ENCODE assay signal across 18 cellular contexts in the genomic region with DNA sequence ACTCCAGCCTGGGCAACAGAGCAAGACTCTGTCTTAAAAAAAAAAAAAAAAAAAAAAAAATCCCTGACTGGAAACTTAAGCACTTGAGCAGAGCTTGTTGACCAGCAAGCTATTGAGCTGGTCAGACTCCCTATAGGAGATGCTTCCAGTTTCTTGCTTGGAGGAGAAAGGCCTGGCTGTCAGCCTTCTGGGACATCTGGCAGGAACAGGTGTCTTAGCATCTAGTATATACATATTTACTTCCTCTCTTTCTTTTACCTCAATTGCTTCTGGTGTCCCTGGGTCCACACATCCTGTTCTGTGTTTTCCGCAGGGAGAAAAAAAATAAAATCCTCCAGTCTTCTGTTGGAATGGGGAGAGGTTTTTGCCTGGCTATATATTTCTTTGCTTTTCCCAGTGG.
A peak's percentile ranks its signal among the peaks of the same experiment; 100 is the strongest.
DNase-seq lines count a peak whose midpoint lies in the region; FAIRE-seq and TF ChIP-seq lines count a peak whose summit lies in the region.
"Had no signal": no experiment of that assay in that cellular context is flagged by ENCODE, and none has a peak within 500 bp of the region (broad histone marks: within the 10 kb centered on the region; RNA-seq: fewer than 3 reads in every experiment).

No MANE protein-coding gene starts in this region.

- intact Hi-C loops in activated CD4-positive, alpha-beta T cell treated with anti-CD3 and anti-CD28 coated beads, Interleukin-2, amount 10 ng/mL, durations not matched to agents 24 days and 14 days (cut with micrococcal nuclease), result loop anchor here (2.0 kb wide), 1 partner anchor 75 kb away; no protein-coding TSS in a partner anchor
- intact Hi-C loops in OCI-LY7 (cut with micrococcal nuclease; ENCODE audit: unreplicated experiment), result no loop called here

- peaks cover 18% of the 10 kb centered on the region for H3K36me3 Mint-ChIP-seq in activated CD4-positive, alpha-beta T cell treated with anti-CD3 and anti-CD28 coated beads, Interleukin-2, amount 10 ng/mL, durations not matched to agents 24 days and 14 days (ENCODE audit: low read depth)
- H3K36me3 Mint-ChIP-seq in endothelial cell (ENCODE audit: low read depth, unreplicated experiment), result no peaks in the 10 kb centered on the region
- H3K36me3 Mint-ChIP-seq: CD8-positive, alpha-beta T cell had no signal

- peaks cover 66% of the 10 kb centered on the region for H3K4me1 ChIP-seq in OCI-LY7 (ENCODE audit: insufficient read depth, low read length, poor library complexity, severe bottlenecking)
- H3K4me1 ChIP-seq: HAP-1 had no signal

- no peaks in the 10 kb centered on the region for H3K36me3 ChIP-seq in OCI-LY7 (ENCODE audit: insufficient read depth, low read length)
- H3K36me3 ChIP-seq: HAP-1 had no signal

- H3K4me2 ChIP-seq in OCI-LY7 (ENCODE audit: low read length), result peak overlapping the region; percentile 32

- no peak for TF ChIP-seq POLR2A in GM12892 (IDR thresholded peaks at IDR 0.05; ENCODE audit: low read depth, low read length)

- H3K27me3 Mint-ChIP-seq in activated CD4-positive, alpha-beta T cell treated with anti-CD3 and anti-CD28 coated beads, Interleukin-2, amount 10 ng/mL, durations not matched to agents 24 days and 14 days, result no peaks in the 10 kb centered on the region
- H3K27me3 Mint-ChIP-seq in endothelial cell (ENCODE audit: unreplicated experiment), result peaks cover 2% of the 10 kb centered on the region
- H3K27me3 Mint-ChIP-seq: IgD-negative memory B cell had no signal

- peak; percentile 5 for FAIRE-seq in GM12892 (lab: Jason Lieb, UNC)
- FAIRE-seq: GM12878, HepG2 had no signal

- in situ Hi-C loops in GM13976 (cut with MboI; ENCODE audit: low sequenced_read_pairs, unreplicated experiment), result no loop called here

- no peak overlapping the region; the same call in 1 of the 2 replicates for H2AFZ ChIP-seq in OCI-LY7 (ENCODE audit: low read length)

- POLR2A ChIA-PET in OCI-LY7 (lab: Charles Lee), result interaction anchor here (0.6 to 0.8 kb wide), 4 partner anchors 9 to 371 kb away, joined by 3 to 4 read pairs (median 4); no protein-coding TSS in a partner anchor

- H3K9me3 ChIP-seq in OCI-LY7 (ENCODE audit: low read length), result no peaks in the 10 kb centered on the region
- H3K9me3 ChIP-seq: HAP-1 had no signal

- TF ChIP-seq CTCF in OCI-LY7 (conservative IDR thresholded peaks at IDR 0.05; ENCODE audit: low read length) (no peak), endothelial cell (IDR thresholded peaks at IDR 0.05; ENCODE audit: unreplicated experiment) (no peak), foreskin fibroblast (IDR thresholded peaks at IDR 0.05; ENCODE audit: low read depth, low read length) (no peak), GM13976 (IDR thresholded peaks at IDR 0.05; ENCODE audit: borderline replicate concordance, control extremely low read depth, extremely low read depth, insufficient read depth, missing control alignments) (no peak)

- peaks cover 46% of the 10 kb centered on the region for H3K4me1 Mint-ChIP-seq in activated CD4-positive, alpha-beta T cell treated with anti-CD3 and anti-CD28 coated beads, Interleukin-2, amount 10 ng/mL, durations not matched to agents 24 days and 14 days
- peaks cover 49% of the 10 kb centered on the region for H3K4me1 Mint-ChIP-seq in endothelial cell (ENCODE audit: unreplicated experiment)

- peak overlapping the region; percentile 6 for H3K27ac ChIP-seq in OCI-LY7 (ENCODE audit: low read depth, low read length, poor library complexity, severe bottlenecking)
- H3K27ac ChIP-seq: BLaER1 treated with 17β-estradiol and CSF1 and Interleukin-3, amounts not matched to agents 10 nM and 100 nM had no signal

- H3K9me3 Mint-ChIP-seq in activated CD4-positive, alpha-beta T cell treated with anti-CD3 and anti-CD28 coated beads, Interleukin-2, amount 10 ng/mL, durations not matched to agents 24 days and 14 days, result no peaks in the 10 kb centered on the region
- no peaks in the 10 kb centered on the region for H3K9me3 Mint-ChIP-seq in endothelial cell (ENCODE audit: unreplicated experiment)

- CTCF ChIA-PET in OCI-LY7 (lab: Charles Lee; ENCODE audit: unreplicated experiment), result interaction anchor here (1.6 kb wide), 1 partner anchor 28 kb away, joined by 3 read pairs; no protein-coding TSS in a partner anchor

- no peaks in the 10 kb centered on the region for H3K79me2 ChIP-seq in OCI-LY7 (ENCODE audit: insufficient read depth, low read depth, low read length)

- peak overlapping the region; percentile 35 for H3K27ac Mint-ChIP-seq in activated CD4-positive, alpha-beta T cell treated with anti-CD3 and anti-CD28 coated beads, Interleukin-2, amount 10 ng/mL, durations not matched to agents 24 days and 14 days
- H3K27ac Mint-ChIP-seq in endothelial cell (ENCODE audit: unreplicated experiment), result no peak overlapping the region
- H3K27ac Mint-ChIP-seq: CD8-positive, alpha-beta T cell; IgD-negative memory B cell had no signal

- H4K20me1 ChIP-seq in OCI-LY7 (ENCODE audit: insufficient read depth, low read length), result no peaks in the 10 kb centered on the region
- H4K20me1 ChIP-seq: BLaER1 treated with 17β-estradiol and CSF1 and Interleukin-3, amounts not matched to agents 10 nM and 100 nM had no signal

- H3K4me3 ChIP-seq in OCI-LY7 (ENCODE audit: low read depth, low read length, poor library complexity, severe bottlenecking) (no peak overlapping the region), foreskin fibroblast (ENCODE audit: low read depth in 1 of 2, low read length in 2 of 2) (no peak overlapping the region)
- H3K4me3 ChIP-seq: BLaER1 treated with 17β-estradiol and CSF1 and Interleukin-3, amounts not matched to agents 10 nM and 100 nM; GM12878; HAP-1 had no signal

- DNase-seq in activated CD4-positive, alpha-beta T cell treated with anti-CD3 and anti-CD28 coated beads, Interleukin-2, amount 10 ng/mL, durations not matched to agents 24 days and 14 days, result no peak
- no peak for DNase-seq in activated CD4-positive, alpha-beta T cell treated with anti-CD3 and anti-CD28 coated beads for 1 hour
- DNase-seq in GM12892 (ENCODE audit: insufficient read length) (no peak), OCI-LY7 (ENCODE audit: low spot score) (peak; percentile 45), endothelial cell (ENCODE audit: low spot score) (peak; percentile 3), GOT3 (lab: John Stamatoyannopoulos, UW) (no peak), foreskin fibroblast (no peak), GM13976 (ENCODE audit: low spot score) (no peak)
- DNase-seq: 8988T; Calu3; CD8-positive, alpha-beta T cell; GF-D8; KBM-7 had no signal

- no peaks in the 10 kb centered on the region for H3K9me2 ChIP-seq in OCI-LY7 (ENCODE audit: insufficient read depth, low read length)

- BruUV-seq in OCI-LY7 (replicated peaks; lab: Mats Ljungman, UMichigan), result no TSS peak

- no peak overlapping the region for H3K4me3 Mint-ChIP-seq in activated CD4-positive, alpha-beta T cell treated with anti-CD3 and anti-CD28 coated beads, Interleukin-2, amount 10 ng/mL, durations not matched to agents 24 days and 14 days
- no peak overlapping the region for H3K4me3 Mint-ChIP-seq in endothelial cell (ENCODE audit: unreplicated experiment)
- H3K4me3 Mint-ChIP-seq: CD8-positive, alpha-beta T cell; IgD-negative memory B cell had no signal

Comparison
In these comparisons a context has a peak if more than half of its experiments do, and no peak if none do; other contexts are left out.
1. DNase-seq: peak in OCI-LY7 (single experiment) and endothelial cell (single experiment); none in activated CD4-positive, alpha-beta T cell treated with anti-CD3 and anti-CD28 coated beads, Interleukin-2, amount 10 ng/mL, durations not matched to agents 24 days and 14 days (single experiment), activated CD4-positive, alpha-beta T cell treated with anti-CD3 and anti-CD28 coated beads for 1 hour (single experiment), GM12892 (single experiment), GOT3 (single experiment), foreskin fibroblast (0 of 2) and GM13976 (single experiment).